In genomic region chr2:204901591-204901990, GRCh38 we compare ENCODE assay signal across 19 cellular contexts.
DNase-seq lines count a peak whose midpoint lies in the region; ATAC-seq and TF ChIP-seq lines count a peak whose summit lies in the region.
"Had no signal": no experiment of that assay in that cellular context is flagged by ENCODE, and none has a peak within 500 bp of the region (broad histone marks: within the 10 kb centered on the region; RNA-seq: fewer than 3 reads in every experiment).

No MANE protein-coding gene starts in this region.

- no peak overlapping the region for H3K27ac ChIP-seq in foreskin keratinocyte
- H3K27ac ChIP-seq in brain microvascular endothelial cell = no peak overlapping the region
- no peak overlapping the region for H3K27ac ChIP-seq in right lobe of liver
- H3K27ac ChIP-seq: RWPE1, SK-N-MC had no signal

- in situ Hi-C loops in brain microvascular endothelial cell (cut with HindIII; ENCODE audit: low pct_ligation_motif_present, low sequenced_read_pairs) = no loop called here

- TF ChIP-seq POLR2A in right lobe of liver (IDR thresholded peaks at IDR 0.05) = no peak

- H3K4me3 ChIP-seq in brain microvascular endothelial cell (ENCODE audit: low read depth, low read length) = no peak overlapping the region
- no peak overlapping the region for H3K4me3 ChIP-seq in right lobe of liver
- H3K4me3 ChIP-seq: SK-N-MC had no signal

- DNase-seq in activated naive CD8-positive, alpha-beta T cell treated with anti-CD3 and anti-CD28 coated beads, Interleukin-2, amount 10 ng/mL, durations not matched to agents 7 days and 5 days = no peak
- DNase-seq in activated naive CD8-positive, alpha-beta T cell treated with anti-CD3 and anti-CD28 coated beads for 36 hours = no peak
- no peak for DNase-seq in activated T-helper 1 cell treated with anti-CD3 and anti-CD28 coated beads, Interleukin-12 subunit alpha, Interleukin-12 subunit beta, Interleukin-2, Interleukin-4 antibody, amounts not matched to agents 30 ng/mL and 10 ng/mL and 1 ng/mL, durations not matched to agents 14 hours and 24 hours and 36 hours (ENCODE audit: low spot score)
- DNase-seq in foreskin keratinocyte = peak; percentile 17 to 51
- DNase-seq in brain microvascular endothelial cell = no peak
- no peak for DNase-seq in posterior vena cava (ENCODE audit: low spot score)
- DNase-seq in right lobe of liver = no peak
- DNase-seq: CD4-positive, alpha-beta T cell; GDM1; Karpas-422; MV-4-11; NCI-H1105 treated with DMSO at 0.1 percent for 48 hours; NCI-H2029 treated with DMSO at 0.1 percent for 48 hours; NCI-H226; NCI-H748 treated with DMSO at 0.1 percent for 48 hours; SHP77 treated with DMSO at 0.1 percent for 48 hours had no signal

- intact Hi-C loops in activated T-helper 1 cell treated with anti-CD3 and anti-CD28 coated beads, Interleukin-12 subunit alpha, Interleukin-12 subunit beta, Interleukin-2, Interleukin-4 antibody, amounts not matched to agents 30 ng/mL and 10 ng/mL and 1 ng/mL, durations not matched to agents 14 hours and 24 hours and 36 hours (cut with micrococcal nuclease) = loop anchor here (5.0 kb wide), 2 partner anchors 46 to 176 kb away; no protein-coding TSS in a partner anchor
- intact Hi-C loops in posterior vena cava (cut with DNase I) (no loop called here), right lobe of liver (cut with DNase I) (no loop called here)

- ATAC-seq in activated naive CD8-positive, alpha-beta T cell treated with anti-CD3 and anti-CD28 coated beads, Interleukin-2, amount 10 ng/mL, durations not matched to agents 7 days and 5 days (ENCODE audit: low read depth) = no peak
- ATAC-seq in foreskin keratinocyte (peak; percentile 81), right lobe of liver (no peak)
- ATAC-seq: HCT116 had no signal

- peaks cover 39% of the 10 kb centered on the region for H3K4me1 Mint-ChIP-seq in activated naive CD8-positive, alpha-beta T cell treated with anti-CD3 and anti-CD28 coated beads, Interleukin-2, amount 10 ng/mL, durations not matched to agents 7 days and 5 days
- H3K4me1 Mint-ChIP-seq in activated naive CD8-positive, alpha-beta T cell treated with anti-CD3 and anti-CD28 coated beads for 36 hours = peaks cover 25% of the 10 kb centered on the region
- H3K4me1 Mint-ChIP-seq in activated T-helper 1 cell treated with anti-CD3 and anti-CD28 coated beads, Interleukin-12 subunit alpha, Interleukin-12 subunit beta, Interleukin-2, Interleukin-4 antibody, amounts not matched to agents 30 ng/mL and 10 ng/mL and 1 ng/mL, durations not matched to agents 14 hours and 24 hours and 36 hours (ENCODE audit: low read depth) = peaks cover 52% of the 10 kb centered on the region

- no peaks in the 10 kb centered on the region for H3K27me3 Mint-ChIP-seq in activated naive CD8-positive, alpha-beta T cell treated with anti-CD3 and anti-CD28 coated beads, Interleukin-2, amount 10 ng/mL, durations not matched to agents 7 days and 5 days
- no peaks in the 10 kb centered on the region for H3K27me3 Mint-ChIP-seq in activated naive CD8-positive, alpha-beta T cell treated with anti-CD3 and anti-CD28 coated beads for 36 hours
- H3K27me3 Mint-ChIP-seq in activated T-helper 1 cell treated with anti-CD3 and anti-CD28 coated beads, Interleukin-12 subunit alpha, Interleukin-12 subunit beta, Interleukin-2, Interleukin-4 antibody, amounts not matched to agents 30 ng/mL and 10 ng/mL and 1 ng/mL, durations not matched to agents 14 hours and 24 hours and 36 hours (ENCODE audit: insufficient read depth) = no peaks in the 10 kb centered on the region
- H3K27me3 Mint-ChIP-seq: CD4-positive, alpha-beta T cell had no signal

- H3K4me3 Mint-ChIP-seq in activated naive CD8-positive, alpha-beta T cell treated with anti-CD3 and anti-CD28 coated beads, Interleukin-2, amount 10 ng/mL, durations not matched to agents 7 days and 5 days = no peak overlapping the region
- H3K4me3 Mint-ChIP-seq in activated naive CD8-positive, alpha-beta T cell treated with anti-CD3 and anti-CD28 coated beads for 36 hours = no peak overlapping the region
- H3K4me3 Mint-ChIP-seq in activated T-helper 1 cell treated with anti-CD3 and anti-CD28 coated beads, Interleukin-12 subunit alpha, Interleukin-12 subunit beta, Interleukin-2, Interleukin-4 antibody, amounts not matched to agents 30 ng/mL and 10 ng/mL and 1 ng/mL, durations not matched to agents 14 hours and 24 hours and 36 hours = no peak overlapping the region
- H3K4me3 Mint-ChIP-seq: CD4-positive, alpha-beta T cell had no signal

- peaks cover 12% of the 10 kb centered on the region for H3K9me3 Mint-ChIP-seq in activated naive CD8-positive, alpha-beta T cell treated with anti-CD3 and anti-CD28 coated beads, Interleukin-2, amount 10 ng/mL, durations not matched to agents 7 days and 5 days
- peaks cover 19% of the 10 kb centered on the region for H3K9me3 Mint-ChIP-seq in activated naive CD8-positive, alpha-beta T cell treated with anti-CD3 and anti-CD28 coated beads for 36 hours
- peaks cover 23% of the 10 kb centered on the region for H3K9me3 Mint-ChIP-seq in activated T-helper 1 cell treated with anti-CD3 and anti-CD28 coated beads, Interleukin-12 subunit alpha, Interleukin-12 subunit beta, Interleukin-2, Interleukin-4 antibody, amounts not matched to agents 30 ng/mL and 10 ng/mL and 1 ng/mL, durations not matched to agents 14 hours and 24 hours and 36 hours

- no peaks in the 10 kb centered on the region for H3K9me3 ChIP-seq in right lobe of liver

- no peak for TF ChIP-seq CTCF in foreskin keratinocyte (conservative IDR thresholded peaks at IDR 0.05)
- TF ChIP-seq CTCF in brain microvascular endothelial cell (IDR thresholded peaks at IDR 0.05; ENCODE audit: low read depth, low read length, missing control alignments) = no peak
- TF ChIP-seq CTCF in right lobe of liver (IDR thresholded peaks at IDR 0.05) = no peak

- H3K36me3 ChIP-seq in brain microvascular endothelial cell (replicated peaks) (no peaks in the 10 kb centered on the region), right lobe of liver (no peaks in the 10 kb centered on the region)

- no CpG with 5 or more reads among the region's 1 CpG for WGBS in right lobe of liver (ENCODE audit: insufficient coverage, low coverage, low lambda C conversion rate, missing lambda C conversion rate)

- no peaks in the 10 kb centered on the region for H3K27me3 ChIP-seq in foreskin keratinocyte
- no peaks in the 10 kb centered on the region for H3K27me3 ChIP-seq in brain microvascular endothelial cell (replicated peaks)
- H3K27me3 ChIP-seq in right lobe of liver = no peaks in the 10 kb centered on the region

- peaks cover 64% of the 10 kb centered on the region for H3K36me3 Mint-ChIP-seq in activated naive CD8-positive, alpha-beta T cell treated with anti-CD3 and anti-CD28 coated beads, Interleukin-2, amount 10 ng/mL, durations not matched to agents 7 days and 5 days
- H3K36me3 Mint-ChIP-seq in activated naive CD8-positive, alpha-beta T cell treated with anti-CD3 and anti-CD28 coated beads for 36 hours = peaks cover 9% of the 10 kb centered on the region
- peaks cover 12% of the 10 kb centered on the region for H3K36me3 Mint-ChIP-seq in activated T-helper 1 cell treated with anti-CD3 and anti-CD28 coated beads, Interleukin-12 subunit alpha, Interleukin-12 subunit beta, Interleukin-2, Interleukin-4 antibody, amounts not matched to agents 30 ng/mL and 10 ng/mL and 1 ng/mL, durations not matched to agents 14 hours and 24 hours and 36 hours (ENCODE audit: low read depth)

- POLR2A ChIA-PET in activated naive CD8-positive, alpha-beta T cell treated with anti-CD3 and anti-CD28 coated beads, Interleukin-2, amount 10 ng/mL, durations not matched to agents 7 days and 5 days (lab: Charles Lee) = interaction anchor here (0.9 kb wide), 1 partner anchor 9 kb away, joined by 3 read pairs; no protein-coding TSS in a partner anchor

- peak overlapping the region; percentile 59 for H3K27ac Mint-ChIP-seq in activated naive CD8-positive, alpha-beta T cell treated with anti-CD3 and anti-CD28 coated beads, Interleukin-2, amount 10 ng/mL, durations not matched to agents 7 days and 5 days
- no peak overlapping the region for H3K27ac Mint-ChIP-seq in activated naive CD8-positive, alpha-beta T cell treated with anti-CD3 and anti-CD28 coated beads for 36 hours
- H3K27ac Mint-ChIP-seq in activated T-helper 1 cell treated with anti-CD3 and anti-CD28 coated beads, Interleukin-12 subunit alpha, Interleukin-12 subunit beta, Interleukin-2, Interleukin-4 antibody, amounts not matched to agents 30 ng/mL and 10 ng/mL and 1 ng/mL, durations not matched to agents 14 hours and 24 hours and 36 hours = peak overlapping the region; percentile 67
- H3K27ac Mint-ChIP-seq: CD4-positive, alpha-beta T cell had no signal

- H3K4me1 ChIP-seq in foreskin keratinocyte (peaks cover 2% of the 10 kb centered on the region), right lobe of liver (no peaks in the 10 kb centered on the region)

Comparison
In these comparisons a context has a peak if more than half of its experiments do, and no peak if none do; other contexts are left out.
1. DNase-seq: peak in foreskin keratinocyte (2 of 2); none in activated naive CD8-positive, alpha-beta T cell treated with anti-CD3 and anti-CD28 coated beads, Interleukin-2, amount 10 ng/mL, durations not matched to agents 7 days and 5 days (single experiment), activated naive CD8-positive, alpha-beta T cell treated with anti-CD3 and anti-CD28 coated beads for 36 hours (single experiment), activated T-helper 1 cell treated with anti-CD3 and anti-CD28 coated beads, Interleukin-12 subunit alpha, Interleukin-12 subunit beta, Interleukin-2, Interleukin-4 antibody, amounts not matched to agents 30 ng/mL and 10 ng/mL and 1 ng/mL, durations not matched to agents 14 hours and 24 hours and 36 hours (single experiment), brain microvascular endothelial cell (single experiment), posterior vena cava (single experiment) and right lobe of liver (0 of 3).